In the genomic region with DNA sequence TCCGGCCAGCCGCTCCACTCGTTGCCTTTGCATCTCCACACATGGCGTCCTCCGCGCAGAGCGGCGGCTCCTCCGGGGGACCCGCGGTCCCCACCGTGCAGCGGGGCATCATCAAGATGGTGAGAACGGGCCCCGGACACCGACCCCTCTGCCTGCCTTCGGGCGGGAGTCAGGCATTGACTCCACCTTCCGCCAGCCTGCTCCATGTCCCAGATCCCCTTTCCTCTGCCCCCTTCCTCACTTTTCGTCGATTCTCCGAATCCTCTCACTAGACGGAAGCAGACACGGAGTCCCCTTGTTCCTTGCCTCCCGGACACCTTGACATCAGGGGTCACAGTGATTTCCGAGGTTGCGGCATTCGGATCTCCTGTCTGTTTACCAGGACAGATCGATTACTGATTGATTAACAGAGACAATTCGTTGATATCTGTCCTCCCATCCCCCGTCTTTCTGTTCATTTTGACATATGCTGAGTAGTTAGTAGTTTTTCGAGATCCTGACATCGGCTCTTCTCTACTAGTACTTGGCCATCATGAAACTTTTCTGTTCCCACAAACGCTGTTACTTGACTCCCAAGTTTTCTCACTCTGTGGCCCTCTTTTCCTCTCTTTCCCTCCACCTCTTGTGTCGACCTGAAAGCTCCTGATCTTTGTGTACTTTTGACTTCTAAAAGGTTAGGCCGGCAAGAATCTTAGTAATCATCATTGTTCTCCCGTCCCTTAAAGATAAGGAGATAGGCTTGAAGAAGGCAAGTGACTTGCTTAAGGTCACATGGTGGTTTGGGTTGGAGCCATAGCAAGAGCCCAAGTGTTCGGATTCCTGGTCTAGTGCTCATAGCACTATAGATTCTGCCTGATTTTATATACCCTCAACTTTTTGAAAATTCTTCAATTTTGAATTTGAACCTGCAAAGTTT, we compare ENCODE assay signal across 2 cellular contexts.
TF ChIP-seq lines count a peak whose summit lies in the region.

No MANE protein-coding gene starts in this region.

TF ChIP-seq in H1, 55 proteins besides CTCF, POLR2A, EP300 and RAD21:
- TF ChIP-seq TCF12 (IDR thresholded peaks at IDR 0.05; ENCODE audit: low read depth, low read length) (no peak), ASH2L (IDR thresholded peaks at IDR 0.05; ENCODE audit: low read length) (peak; percentile 37), POLR2AphosphoS5 (IDR thresholded peaks at IDR 0.05; ENCODE audit: low read depth, low read length) (no peak), SIN3A (conservative IDR thresholded peaks at IDR 0.05 in 1 of 2, IDR thresholded peaks at IDR 0.05 in 1 of 2; ENCODE audit: low read depth in 1 of 2, low read length in 2 of 2) (peak in 1 of 2 experiments; percentile 65; a peak in 2 of 4 replicates), POU5F1 (IDR thresholded peaks at IDR 0.05; ENCODE audit: low read depth, low read length) (no peak), KDM4A (IDR thresholded peaks at IDR 0.05; ENCODE audit: low read depth, low read length, severe bottlenecking) (peak; percentile 80), CHD2 (IDR thresholded peaks at IDR 0.05; ENCODE audit: low read length) (0 out of 2 replicates have a peak, but pooled peaks have one; percentile 2), RBBP5 (IDR thresholded peaks at IDR 0.05; ENCODE audit: borderline replicate concordance, low read depth, low read length) (0 out of 2 replicates have a peak, but pooled peaks have one; percentile 21), PHF8 (conservative IDR thresholded peaks at IDR 0.05; ENCODE audit: low read depth, low read length) (peak; percentile 74; the same call in 1 of the 2 replicates)
TF ChIP-seq in H1: peak in this region for 6.

TF ChIP-seq in neural cell, 6 proteins besides CTCF, POLR2A, EP300 and RAD21:
- TF ChIP-seq TAF1 (IDR thresholded peaks at IDR 0.05; ENCODE audit: low read depth) (no peak), SMC3 (conservative IDR thresholded peaks at IDR 0.05; ENCODE audit: poor library complexity) (peak; percentile 43), MXI1 (conservative IDR thresholded peaks at IDR 0.05; ENCODE audit: poor library complexity, severe bottlenecking) (peak; percentile 91)
TF ChIP-seq in neural cell: peak in this region for 2.
